16 cellular contexts compared by ENCODE assay signal in the genomic region with DNA sequence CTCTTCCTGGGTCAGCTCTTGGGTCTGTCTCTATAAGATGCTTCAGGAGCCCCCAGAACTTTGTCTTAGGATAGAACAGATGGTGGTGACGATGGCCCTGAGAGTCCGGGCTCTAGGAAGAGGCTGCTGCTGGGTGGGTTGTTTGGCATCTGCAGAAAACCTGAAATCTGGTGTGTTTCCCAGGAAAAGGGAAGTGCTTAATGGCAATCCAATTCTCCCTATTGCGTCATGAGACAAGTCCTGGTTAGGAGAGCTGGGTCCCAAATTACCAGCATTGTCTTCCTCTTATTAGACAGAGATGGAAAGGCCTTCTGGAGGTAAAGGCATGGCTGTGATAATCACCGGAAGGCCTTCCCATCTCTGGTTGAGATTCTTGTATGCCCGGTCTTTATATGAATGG. TPM values are rescaled to one million over a fixed set of nuclear protein-coding genes. Genes with fewer than 3 reads are reported as not detected.
DNase-seq lines count a peak whose midpoint lies in the region; ATAC-seq and TF ChIP-seq lines count a peak whose summit lies in the region.
"Had no signal": no experiment of that assay in that cellular context is flagged by ENCODE, and none has a peak within 500 bp of the region (broad histone marks: within the 10 kb centered on the region; RNA-seq: fewer than 3 reads in every experiment).

No MANE protein-coding gene starts in this region.

- peak overlapping the region; percentile 71 for H3K27ac Mint-ChIP-seq in T-helper 2 cell treated with Interferon-gamma antibody and Interleukin-4, amounts not matched to agents 5 μg/mL and 100 μg/mL, for 36 hours
- peak overlapping the region; percentile 55 for H3K27ac Mint-ChIP-seq in activated naive CD8-positive, alpha-beta T cell treated with anti-CD3 and anti-CD28 coated beads for 36 hours
- no peak overlapping the region for H3K27ac Mint-ChIP-seq in activated naive CD8-positive, alpha-beta T cell treated with anti-CD3 and anti-CD28 coated beads, Interleukin-2, amount 50 U/mL, for 24 hours
- H3K27ac Mint-ChIP-seq: CD8-positive, alpha-beta T cell; H9 had no signal

- no peaks in the 10 kb centered on the region for H3K36me3 ChIP-seq in OCI-LY3 (replicated peaks; ENCODE audit: low read depth, low read length)
- H3K36me3 ChIP-seq in esophagus muscularis mucosa, result no peaks in the 10 kb centered on the region
- no peaks in the 10 kb centered on the region for H3K36me3 ChIP-seq in tibial nerve
- H3K36me3 ChIP-seq: MG63 had no signal

- H3K4me1 Mint-ChIP-seq in T-helper 2 cell treated with Interferon-gamma antibody and Interleukin-4, amounts not matched to agents 5 μg/mL and 100 μg/mL, for 36 hours (ENCODE audit: low read depth), result peaks cover 28% of the 10 kb centered on the region
- H3K4me1 Mint-ChIP-seq in activated naive CD8-positive, alpha-beta T cell treated with anti-CD3 and anti-CD28 coated beads for 36 hours, result peaks cover 15% of the 10 kb centered on the region
- H3K4me1 Mint-ChIP-seq in activated naive CD8-positive, alpha-beta T cell treated with anti-CD3 and anti-CD28 coated beads, Interleukin-2, amount 50 U/mL, for 24 hours, result peaks cover 18% of the 10 kb centered on the region

- H3K27me3 Mint-ChIP-seq in T-helper 2 cell treated with Interferon-gamma antibody and Interleukin-4, amounts not matched to agents 5 μg/mL and 100 μg/mL, for 36 hours (ENCODE audit: low read depth), result no peaks in the 10 kb centered on the region
- H3K27me3 Mint-ChIP-seq in activated naive CD8-positive, alpha-beta T cell treated with anti-CD3 and anti-CD28 coated beads for 36 hours, result peaks cover 22% of the 10 kb centered on the region
- H3K27me3 Mint-ChIP-seq in activated naive CD8-positive, alpha-beta T cell treated with anti-CD3 and anti-CD28 coated beads, Interleukin-2, amount 50 U/mL, for 24 hours, result peaks cover 30% of the 10 kb centered on the region

- H3K9me3 Mint-ChIP-seq in T-helper 2 cell treated with Interferon-gamma antibody and Interleukin-4, amounts not matched to agents 5 μg/mL and 100 μg/mL, for 36 hours, result no peaks in the 10 kb centered on the region
- H3K9me3 Mint-ChIP-seq in activated naive CD8-positive, alpha-beta T cell treated with anti-CD3 and anti-CD28 coated beads for 36 hours, result no peaks in the 10 kb centered on the region
- H3K9me3 Mint-ChIP-seq in activated naive CD8-positive, alpha-beta T cell treated with anti-CD3 and anti-CD28 coated beads, Interleukin-2, amount 50 U/mL, for 24 hours, result no peaks in the 10 kb centered on the region
- H3K9me3 Mint-ChIP-seq: CD8-positive, alpha-beta T cell; H9 had no signal

- no peak overlapping the region for H3K9ac ChIP-seq in OCI-LY3 (ENCODE audit: low read length)

- H3K9me3 ChIP-seq in OCI-LY3 (ENCODE audit: insufficient read depth, low read length), result no peaks in the 10 kb centered on the region
- H3K9me3 ChIP-seq in esophagus muscularis mucosa, result no peaks in the 10 kb centered on the region
- H3K9me3 ChIP-seq in tibial nerve, result no peaks in the 10 kb centered on the region
- H3K9me3 ChIP-seq: MG63 had no signal

- H4K20me1 ChIP-seq in OCI-LY3 (ENCODE audit: insufficient read depth, low read length), result no peaks in the 10 kb centered on the region

- no peak for ATAC-seq in activated naive CD8-positive, alpha-beta T cell treated with anti-CD3 and anti-CD28 coated beads, Interleukin-2, amount 50 U/mL, for 24 hours
- ATAC-seq: CD8-positive, alpha-beta T cell had no signal

- H3K27me3 ChIP-seq in OCI-LY3 (ENCODE audit: low read depth, low read length) (no peaks in the 10 kb centered on the region), esophagus muscularis mucosa (no peaks in the 10 kb centered on the region), tibial nerve (no peaks in the 10 kb centered on the region)

- H3K36me3 Mint-ChIP-seq in T-helper 2 cell treated with Interferon-gamma antibody and Interleukin-4, amounts not matched to agents 5 μg/mL and 100 μg/mL, for 36 hours (ENCODE audit: low read depth), result peaks cover 1% of the 10 kb centered on the region
- H3K36me3 Mint-ChIP-seq in activated naive CD8-positive, alpha-beta T cell treated with anti-CD3 and anti-CD28 coated beads for 36 hours, result peaks cover 5% of the 10 kb centered on the region
- no peaks in the 10 kb centered on the region for H3K36me3 Mint-ChIP-seq in activated naive CD8-positive, alpha-beta T cell treated with anti-CD3 and anti-CD28 coated beads, Interleukin-2, amount 50 U/mL, for 24 hours (ENCODE audit: low read depth)
- H3K36me3 Mint-ChIP-seq: CD8-positive, alpha-beta T cell had no signal

- H3K27ac ChIP-seq in OCI-LY3 (ENCODE audit: low read length) (peak overlapping the region; percentile 46), esophagus muscularis mucosa (replicated peaks in 1 of 4) (no peak overlapping the region), tibial nerve (no peak overlapping the region)
- H3K27ac ChIP-seq: RWPE1 had no signal

- TF ChIP-seq EP300 in esophagus muscularis mucosa (IDR thresholded peaks at IDR 0.05), result no peak
- no peak for TF ChIP-seq EP300 in tibial nerve (IDR thresholded peaks at IDR 0.05)

- no peak for DNase-seq in T-helper 2 cell treated with Interferon-gamma antibody and Interleukin-4, amounts not matched to agents 5 μg/mL and 100 μg/mL, for 36 hours (ENCODE audit: low spot score)
- DNase-seq in T-helper 2 cell (no peak), esophagus muscularis mucosa (ENCODE audit: extremely low spot score) (peak; percentile 39), tibial nerve (ENCODE audit: low spot score in 2 of 2) (no peak), iPS-NIHi7 (ENCODE audit: extremely low spot score) (no peak)
- DNase-seq in activated naive CD8-positive, alpha-beta T cell treated with anti-CD3 and anti-CD28 coated beads for 36 hours, result no peak
- DNase-seq in activated naive CD8-positive, alpha-beta T cell treated with anti-CD3 and anti-CD28 coated beads, Interleukin-2, amount 50 U/mL, for 24 hours, result no peak
- DNase-seq: CD8-positive, alpha-beta T cell; H9; Karpas-422; MG63; NCI-H1417; NCI-H187 treated with DMSO at 0.1 percent for 48 hours; NCI-H69 had no signal

- peak overlapping the region; percentile 68 for H3K4me3 Mint-ChIP-seq in T-helper 2 cell treated with Interferon-gamma antibody and Interleukin-4, amounts not matched to agents 5 μg/mL and 100 μg/mL, for 36 hours
- H3K4me3 Mint-ChIP-seq in activated naive CD8-positive, alpha-beta T cell treated with anti-CD3 and anti-CD28 coated beads for 36 hours, result no peak overlapping the region
- H3K4me3 Mint-ChIP-seq in activated naive CD8-positive, alpha-beta T cell treated with anti-CD3 and anti-CD28 coated beads, Interleukin-2, amount 50 U/mL, for 24 hours, result no peak overlapping the region
- H3K4me3 Mint-ChIP-seq: CD8-positive, alpha-beta T cell; H9 had no signal

- H3K4me2 ChIP-seq in OCI-LY3 (ENCODE audit: low read length), result peak overlapping the region; percentile 61

- no peak overlapping the region for H2AFZ ChIP-seq in OCI-LY3 (ENCODE audit: low read depth, low read length)

- H3K4me1 ChIP-seq in OCI-LY3 (ENCODE audit: low read length), result peaks cover 29% of the 10 kb centered on the region
- H3K4me1 ChIP-seq in esophagus muscularis mucosa, result peaks cover 0 to 8% (median 2%) of the 10 kb centered on the region in 4 donors
- H3K4me1 ChIP-seq in tibial nerve, result no peaks in the 10 kb centered on the region

- TF ChIP-seq CTCF in OCI-LY3 (IDR thresholded peaks at IDR 0.05; ENCODE audit: low read depth, low read length) (no peak), esophagus muscularis mucosa (IDR thresholded peaks at IDR 0.05) (no peak), tibial nerve (IDR thresholded peaks at IDR 0.05) (no peak)

- TF ChIP-seq POLR2A in esophagus muscularis mucosa (IDR thresholded peaks at IDR 0.05; ENCODE audit: low read depth) (no peak), tibial nerve (IDR thresholded peaks at IDR 0.05) (no peak)

- H3K4me3 ChIP-seq in OCI-LY3 (ENCODE audit: low read length), result no peak overlapping the region
- no peak overlapping the region for H3K4me3 ChIP-seq in esophagus muscularis mucosa
- H3K4me3 ChIP-seq in tibial nerve, result no peak overlapping the region
- H3K4me3 ChIP-seq: MG63 had no signal

- intact Hi-C loops in esophagus muscularis mucosa (cut with DNase I), result no loop called here

- H3K79me2 ChIP-seq in OCI-LY3 (ENCODE audit: low read length), result no peaks in the 10 kb centered on the region

- 87% methylated on average over 5 of the region's 5 CpGs for WGBS in esophagus muscularis mucosa
- 94 to 97% methylated on average over 5 of the region's 5 CpGs for WGBS in tibial nerve, 2 donors

RNA-seq across cellular contexts. Expression of a gene that starts 48.9 kb away (rescaled TPM):
- total RNA-seq in activated naive CD8-positive, alpha-beta T cell treated with anti-CD3 and anti-CD28 coated beads for 36 hours, result 10 to 100 TPM; 20.3 to 20.6 TPM
- total RNA-seq in esophagus muscularis mucosa, result 1 to 10 TPM; 2.2 to 4.0 (median 3.5) TPM
- total RNA-seq in tibial nerve, result 10 to 100 TPM; 27.5 to 37.2 (median 30.6) TPM

Comparison
In these comparisons a context has a peak if more than half of its experiments do, and no peak if none do; other contexts are left out.
1. RNA of a gene that starts 48.9 kb away (total RNA-seq): 27.5 to 37.2 TPM in tibial nerve and 20.3 to 20.6 TPM in activated naive CD8-positive, alpha-beta T cell treated with anti-CD3 and anti-CD28 coated beads for 36 hours; 2.2 to 4.0 TPM in esophagus muscularis mucosa; every median in the first group is over 4 times any median in the second.